11 cellular contexts compared by ENCODE assay signal in the genomic region with DNA sequence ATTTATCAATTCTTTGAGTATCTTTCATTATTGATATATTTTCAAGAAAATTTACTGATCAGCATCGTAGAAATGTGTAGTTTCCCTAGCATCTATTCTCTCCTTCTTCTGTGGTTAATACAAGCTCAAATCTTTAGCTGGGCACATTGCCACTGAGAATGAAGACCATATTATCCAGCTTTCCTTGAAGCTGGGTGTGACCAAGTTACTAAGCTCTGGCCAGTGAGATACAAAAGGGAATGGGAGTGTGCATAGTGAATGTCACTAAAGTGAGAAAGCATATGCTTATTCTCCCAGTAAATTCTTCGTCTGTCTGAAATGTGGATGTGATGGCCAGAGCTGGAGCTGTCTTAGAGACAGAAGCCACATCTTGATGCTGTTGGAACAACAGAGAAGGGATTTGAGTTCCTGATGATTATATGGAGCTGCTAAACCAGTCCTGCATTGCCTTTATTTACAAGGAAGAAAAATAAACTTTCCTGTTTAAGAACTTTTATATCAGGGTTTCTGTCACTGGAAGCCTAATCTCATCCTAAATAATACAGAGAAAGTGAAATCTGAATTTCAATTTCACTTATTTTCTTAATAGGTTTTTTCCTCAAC.
"Had no signal": no experiment of that assay in that cellular context is flagged by ENCODE, and none has a peak within 500 bp of the region (broad histone marks: within the 10 kb centered on the region; RNA-seq: fewer than 3 reads in every experiment).

No MANE protein-coding gene starts in this region.

- DNase-seq: activated CD4-positive, alpha-beta T cell treated with anti-CD3 and anti-CD28 coated beads, Interleukin-2, amount 50 U/mL, for 4 hours; activated CD4-positive, CD25-positive, alpha-beta regulatory T cell treated with anti-CD3 and anti-CD28 coated beads, Interleukin-2, amount 50 U/mL, for 72 hours; activated naive CD4-positive, alpha-beta T cell treated with anti-CD3 and anti-CD28 coated beads, Interleukin-2, amount 10 ng/mL, durations not matched to agents 7 days and 5 days; activated T-cell treated with anti-CD3 and anti-CD28 coated beads, Interleukin-2, amount 50 U/mL, for 24 hours; hippocampal formation; left ventricle myocardium superior; naive thymus-derived CD8-positive, alpha-beta T cell; pancreas; retina; thyroid gland had no signal

- ATAC-seq: left ventricle myocardium superior; naive thymus-derived CD8-positive, alpha-beta T cell; stimulated activated effector memory CD8-positive, alpha-beta T cell treated with anti-CD3 and anti-CD28 coated beads, Interleukin-12 subunit alpha, Interleukin-12 subunit beta, amount 100 ng/mL, for 72 hours had no signal
